8 cellular contexts compared by ENCODE assay signal in genomic region chr2:30147196-30147714, GRCh38. TPM values are rescaled to one million over a fixed set of nuclear protein-coding genes. Genes with fewer than 3 reads are reported as not detected.
A peak's percentile ranks its signal among the peaks of the same experiment; 100 is the strongest.
DNase-seq lines count a peak whose midpoint lies in the region; ATAC-seq lines count a peak whose summit lies in the region.

No MANE protein-coding gene starts in this region.

- H3K9me2 ChIP-seq in GM23248 (ENCODE audit: insufficient read depth) = no peaks in the 10 kb centered on the region

- H3K4me2 ChIP-seq in GM23248 (ENCODE audit: unreplicated experiment) = peak overlapping the region; percentile 90

- no peaks in the 10 kb centered on the region for H3K27me3 ChIP-seq in GM23248 (replicated peaks; ENCODE audit: insufficient read depth)
- no peaks in the 10 kb centered on the region for H3K27me3 ChIP-seq in SJCRH30
- no peaks in the 10 kb centered on the region for H3K27me3 ChIP-seq in duodenal mucosa (ENCODE audit: control insufficient read depth in 1 of 2, insufficient read depth in 2 of 2, low read length in 2 of 2)
- H3K27me3 ChIP-seq in muscle layer of duodenum (ENCODE audit: low read depth, low read length) = no peaks in the 10 kb centered on the region
- no peaks in the 10 kb centered on the region for H3K27me3 ChIP-seq in aorta (ENCODE audit: control insufficient read depth in 1 of 2, insufficient read depth in 2 of 2, low read length in 1 of 2)

- H3K27ac ChIP-seq in GM23248 = peak overlapping the region; percentile 90
- H3K27ac ChIP-seq in SJCRH30 = peak overlapping the region; percentile 86
- H3K27ac ChIP-seq in duodenal mucosa (ENCODE audit: low read depth, low read length) = peak overlapping the region; percentile 98
- peak overlapping the region; percentile 85 for H3K27ac ChIP-seq in muscle layer of duodenum (ENCODE audit: low read length)
- H3K27ac ChIP-seq in aorta (ENCODE audit: low read depth in 1 of 2, low read length in 2 of 2) = peak overlapping the region; percentile 78 to 80

- 0 to 2% methylated on average over 11 to 27 of the region's 79 CpGs for WGBS in GM23248 (ENCODE audit: low coverage in 1 of 2, low lambda C conversion rate in 2 of 2, missing lambda C conversion rate in 2 of 2), 2 experiments
- WGBS in aorta, 2 donors = 0 to 1% methylated on average over 25 to 79 of the region's 79 CpGs

- peaks cover 48% of the 10 kb centered on the region for H3K79me2 ChIP-seq in GM23248 (ENCODE audit: insufficient read depth)

- H3K9ac ChIP-seq in GM23248 = peak overlapping the region; percentile 99
- peak overlapping the region; percentile 79 to 85 for H3K9ac ChIP-seq in duodenal mucosa (ENCODE audit: low read depth in 1 of 2, low read length in 2 of 2)

- H3K4me1 ChIP-seq in GM23248 (ENCODE audit: insufficient read depth) = peaks cover 33% of the 10 kb centered on the region
- peaks cover 39% of the 10 kb centered on the region for H3K4me1 ChIP-seq in SJCRH30
- H3K4me1 ChIP-seq in duodenal mucosa (ENCODE audit: control insufficient read depth in 1 of 2, insufficient read depth in 2 of 2, low read length in 2 of 2) = peaks cover 29 to 32% of the 10 kb centered on the region in 2 donors
- H3K4me1 ChIP-seq in muscle layer of duodenum (ENCODE audit: control insufficient read depth in 1 of 2, insufficient read depth in 2 of 2, low read length in 2 of 2) = peaks cover 21 to 38% of the 10 kb centered on the region in 2 donors
- peaks cover 4 to 6% of the 10 kb centered on the region in 2 donors for H3K4me1 ChIP-seq in aorta (ENCODE audit: control insufficient read depth in 1 of 2, insufficient read depth in 2 of 2, low read length in 2 of 2)

- DNase-seq in CMK (ENCODE audit: low read depth) = peak; percentile 32
- peak; percentile 72 for DNase-seq in GM23248
- no peak for DNase-seq in SJCRH30
- no peak for DNase-seq in aorta
- DNase-seq in HuH-7 (ENCODE audit: low spot score) = no peak
- no peak for DNase-seq in NOMO-1 (lab: John Stamatoyannopoulos, UW; ENCODE audit: unreplicated experiment in 2 of 2)

- 0 out of 2 replicates have a peak, but pooled peaks cover 16% of the 10 kb centered on the region for H3F3A ChIP-seq in GM23248 (ENCODE audit: insufficient read depth)

- no peaks in the 10 kb centered on the region; the same call in 1 of the 2 replicates for H4K20me1 ChIP-seq in GM23248 (ENCODE audit: insufficient read depth)

- no peaks in the 10 kb centered on the region for H3K9me3 ChIP-seq in GM23248 (ENCODE audit: low read depth)
- H3K9me3 ChIP-seq in SJCRH30 (replicated peaks) = no peaks in the 10 kb centered on the region
- H3K9me3 ChIP-seq in duodenal mucosa (ENCODE audit: control insufficient read depth in 1 of 2, low read length in 2 of 2) = no peaks in the 10 kb centered on the region
- no peaks in the 10 kb centered on the region for H3K9me3 ChIP-seq in muscle layer of duodenum (ENCODE audit: control insufficient read depth in 1 of 2, low read length in 2 of 2)
- H3K9me3 ChIP-seq in aorta (ENCODE audit: control insufficient read depth, low read length) = no peaks in the 10 kb centered on the region

- H3K4me3 ChIP-seq in GM23248 (peak overlapping the region; percentile 74), SJCRH30 (peak overlapping the region; percentile 97), duodenal mucosa (ENCODE audit: low read depth in 1 of 2, low read length in 2 of 2) (peak overlapping the region; percentile 76 to 78), muscle layer of duodenum (ENCODE audit: low read depth in 1 of 2, low read length in 2 of 2) (peak overlapping the region; percentile 44 to 76), aorta (ENCODE audit: low read length in 2 of 2) (peak overlapping the region; percentile 71 to 78)

- peak; percentile 2 for ATAC-seq in aorta (ENCODE audit: low FRiP score)

- in situ Hi-C loops in GM23248 (cut with MboI) = no loop called here

- peak overlapping the region; percentile 57; the same call in 1 of the 2 replicates for H2AFZ ChIP-seq in GM23248

- intact Hi-C loops in aorta (cut with DNase I) = no loop called here

- H3K36me3 ChIP-seq in GM23248 (ENCODE audit: low read depth) (peaks cover 9% of the 10 kb centered on the region; the same call in 1 of the 2 replicates), SJCRH30 (0 out of 2 replicates have a peak, but pooled peaks cover 4% of the 10 kb centered on the region), duodenal mucosa (ENCODE audit: control insufficient read depth in 1 of 2, insufficient read depth in 2 of 2, low read length in 2 of 2) (peaks cover 0 to 3% of the 10 kb centered on the region in 2 donors), muscle layer of duodenum (ENCODE audit: control insufficient read depth in 1 of 2, insufficient read depth in 2 of 2, low read length in 2 of 2) (no peaks in the 10 kb centered on the region), aorta (ENCODE audit: control insufficient read depth in 1 of 2, insufficient read depth in 2 of 2, low read length in 1 of 2) (no peaks in the 10 kb centered on the region)

RNA-seq across cellular contexts. Expression of gene YPEL5, which starts 0.4 kb away (rescaled TPM):
- 93.6 and 101 TPM in 2 replicates for total RNA-seq in GM23248 (2014; rRNA removed; shearing (Covaris generic))
- polyA plus RNA-seq in GM23248 (2016; fragmentation: Nextera tagmentation; extraction: Ambion mirVana) (128 and 129 TPM in 2 replicates), aorta (100 to 1,000 TPM in 1 of 2 donors, 10 to 100 TPM in 1; 91.8 to 122 TPM)
- 49.3 and 50.3 TPM in 2 replicates for total RNA-seq in SJCRH30 (2014; rRNA removed; shearing (Covaris generic))
- 100 to 1,000 TPM; 101 to 106 TPM for total RNA-seq in aorta

Comparison
In these comparisons a context has a peak if more than half of its experiments do, and no peak if none do; other contexts are left out.
1. DNase-seq: peak in CMK (single experiment) and GM23248 (single experiment); none in SJCRH30 (0 of 2), aorta (0 of 2), HuH-7 (single experiment) and NOMO-1 (0 of 2).
2. Peak in every context shown above with its lines, with median percentiles within 50 percentile points of each other: H3K27ac ChIP-seq and H3K4me3 ChIP-seq.